ENCODE assay signal across 8 cellular contexts in genomic region chr5:147391781-147392180, GRCh38.
DNase-seq lines count a peak whose midpoint lies in the region; ATAC-seq and TF ChIP-seq lines count a peak whose summit lies in the region.

No MANE protein-coding gene starts in this region.

- peak; percentile 87 for ATAC-seq in GM18861 (IDR thresholded peaks at IDR 0.05; ENCODE audit: unreplicated experiment)
- ATAC-seq in HG02973 (IDR thresholded peaks at IDR 0.05; ENCODE audit: unreplicated experiment): peak; percentile 86

- H3K27ac ChIP-seq in dorsolateral prefrontal cortex: no peak overlapping the region

- H3K4me3 ChIP-seq in AG09309 (ENCODE audit: control insufficient read depth, low read depth, low read length): no peak overlapping the region
- H3K4me3 ChIP-seq in dorsolateral prefrontal cortex: no peak overlapping the region

- intact Hi-C loops in dorsolateral prefrontal cortex (cut with DNase I): no loop called here

- peaks cover 0 to 15% (median 0%) of the 10 kb centered on the region in 45 donors for H3K27me3 ChIP-seq in dorsolateral prefrontal cortex

- DNase-seq in AG09309 (ENCODE audit: low read depth) (peak; percentile 62), NCI-H446 (lab: John Stamatoyannopoulos, UW) (peak; percentile 48 to 55), dorsolateral prefrontal cortex (peak in 3 of 10 donors; percentile 22 to 53 (median 37)), mucosa of gallbladder (ENCODE audit: low spot score) (peak; percentile 27), NCI-H1436 treated with DMSO at 0.1 percent for 48 hours (lab: John Stamatoyannopoulos, UW) (no peak)
- DNase-seq in stimulated activated CD4-positive, alpha-beta T cell treated with anti-CD3 and anti-CD28 coated beads, Interleukin-4, amount 100 ng/mL, for 24 hours: no peak

- TF ChIP-seq CTCF in AG09309 (IDR thresholded peaks at IDR 0.05; ENCODE audit: control insufficient read depth, insufficient read depth, low read depth, low read length, missing control alignments) (peak; percentile 69), dorsolateral prefrontal cortex (IDR thresholded peaks at IDR 0.05 in 54 of 56, conservative IDR thresholded peaks at IDR 0.05 in 2 of 56; ENCODE audit: low read depth in 1 of 56, partially characterized antibody in 56 of 56) (peak in 53 of 56 donors; percentile 23 to 67 (median 46))

Comparison
In these comparisons a context has a peak if more than half of its experiments do, and no peak if none do; other contexts are left out.
1. DNase-seq: peak in AG09309 (single experiment), NCI-H446 (2 of 2) and mucosa of gallbladder (single experiment); none in NCI-H1436 treated with DMSO at 0.1 percent for 48 hours (single experiment) and stimulated activated CD4-positive, alpha-beta T cell treated with anti-CD3 and anti-CD28 coated beads, Interleukin-4, amount 100 ng/mL, for 24 hours (single experiment).